In the genomic region with DNA sequence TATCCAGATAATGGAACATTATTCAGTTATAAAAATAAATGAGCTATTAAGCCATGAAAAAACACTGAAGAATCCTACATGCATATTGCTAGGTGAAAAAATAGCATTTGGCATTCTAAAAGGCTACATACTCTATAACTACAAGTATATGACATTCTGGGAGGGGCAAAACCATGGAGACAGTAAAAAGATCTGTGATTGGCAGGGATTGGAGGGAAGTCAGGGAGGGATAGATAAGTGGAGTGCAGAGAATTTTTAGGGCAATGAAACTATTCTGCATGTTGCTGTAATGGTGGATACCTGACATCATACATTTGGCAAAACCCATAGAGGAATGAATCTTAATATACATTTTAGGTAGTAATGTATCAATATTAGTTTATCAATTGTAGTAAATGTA, we compare ENCODE assay signal across 23 cellular contexts.
"Had no signal": no experiment of that assay in that cellular context is flagged by ENCODE, and none has a peak within 500 bp of the region (broad histone marks: within the 10 kb centered on the region; RNA-seq: fewer than 3 reads in every experiment).

No MANE protein-coding gene starts in this region.

- DNase-seq: activated CD4-positive, alpha-beta memory T cell treated with anti-CD3 and anti-CD28 coated beads, Interleukin-2, amount 10 ng/mL, durations not matched to agents 7 days and 5 days; activated CD4-positive, alpha-beta T cell treated with anti-CD3 and anti-CD28 coated beads for 36 hours; activated CD4-positive, alpha-beta T cell treated with anti-CD3 and anti-CD28 coated beads, Interleukin-2, amount 50 U/mL, for 1 hour; activated T-cell treated with anti-CD3 and anti-CD28 coated beads for 4 hours; amygdala; brain microvascular endothelial cell; Kasumi-1; NCI-H1048; NCI-H146; NCI-H187 treated with DMSO at 0.1 percent for 48 hours; NCI-H2081 treated with DMSO at 0.1 percent for 48 hours; NCI-H446; NCI-H524; Peyer's patch; SHP77; T-cell; T-helper 2 cell; T1000; WERI-Rb-1 had no signal

- H3K36me3 ChIP-seq: brain microvascular endothelial cell, cardiac muscle cell, Peyer's patch, WERI-Rb-1 had no signal

- H3K36me3 Mint-ChIP-seq: T-cell had no signal

- H3K4me3 Mint-ChIP-seq: activated CD4-positive, alpha-beta memory T cell treated with anti-CD3 and anti-CD28 coated beads, Interleukin-2, amount 10 ng/mL, durations not matched to agents 7 days and 5 days; activated CD4-positive, alpha-beta T cell treated with anti-CD3 and anti-CD28 coated beads for 36 hours; activated naive CD8-positive, alpha-beta T cell; T-cell had no signal

- H3K4me3 ChIP-seq: cardiac muscle cell, Peyer's patch, SK-N-MC had no signal

- H3K27me3 Mint-ChIP-seq: activated CD4-positive, alpha-beta T cell treated with anti-CD3 and anti-CD28 coated beads for 36 hours; activated naive CD8-positive, alpha-beta T cell; T-cell had no signal

- H3K9me3 Mint-ChIP-seq: activated CD4-positive, alpha-beta memory T cell treated with anti-CD3 and anti-CD28 coated beads, Interleukin-2, amount 10 ng/mL, durations not matched to agents 7 days and 5 days; T-cell had no signal

- H3K4me1 ChIP-seq: Peyer's patch had no signal

- ATAC-seq: activated CD4-positive, alpha-beta T cell treated with anti-CD3 and anti-CD28 coated beads for 36 hours; T-cell had no signal

- H3K9me3 ChIP-seq: Peyer's patch had no signal

- H3K27ac Mint-ChIP-seq: activated CD4-positive, alpha-beta memory T cell treated with anti-CD3 and anti-CD28 coated beads, Interleukin-2, amount 10 ng/mL, durations not matched to agents 7 days and 5 days; activated CD4-positive, alpha-beta T cell treated with anti-CD3 and anti-CD28 coated beads for 36 hours; activated naive CD8-positive, alpha-beta T cell; T-cell had no signal

- H3K27me3 ChIP-seq: brain microvascular endothelial cell, cardiac muscle cell, Peyer's patch had no signal

- H3K27ac ChIP-seq: brain microvascular endothelial cell, cardiac muscle cell, Peyer's patch, RWPE1, SK-N-MC, WERI-Rb-1 had no signal
